In the genomic region with DNA sequence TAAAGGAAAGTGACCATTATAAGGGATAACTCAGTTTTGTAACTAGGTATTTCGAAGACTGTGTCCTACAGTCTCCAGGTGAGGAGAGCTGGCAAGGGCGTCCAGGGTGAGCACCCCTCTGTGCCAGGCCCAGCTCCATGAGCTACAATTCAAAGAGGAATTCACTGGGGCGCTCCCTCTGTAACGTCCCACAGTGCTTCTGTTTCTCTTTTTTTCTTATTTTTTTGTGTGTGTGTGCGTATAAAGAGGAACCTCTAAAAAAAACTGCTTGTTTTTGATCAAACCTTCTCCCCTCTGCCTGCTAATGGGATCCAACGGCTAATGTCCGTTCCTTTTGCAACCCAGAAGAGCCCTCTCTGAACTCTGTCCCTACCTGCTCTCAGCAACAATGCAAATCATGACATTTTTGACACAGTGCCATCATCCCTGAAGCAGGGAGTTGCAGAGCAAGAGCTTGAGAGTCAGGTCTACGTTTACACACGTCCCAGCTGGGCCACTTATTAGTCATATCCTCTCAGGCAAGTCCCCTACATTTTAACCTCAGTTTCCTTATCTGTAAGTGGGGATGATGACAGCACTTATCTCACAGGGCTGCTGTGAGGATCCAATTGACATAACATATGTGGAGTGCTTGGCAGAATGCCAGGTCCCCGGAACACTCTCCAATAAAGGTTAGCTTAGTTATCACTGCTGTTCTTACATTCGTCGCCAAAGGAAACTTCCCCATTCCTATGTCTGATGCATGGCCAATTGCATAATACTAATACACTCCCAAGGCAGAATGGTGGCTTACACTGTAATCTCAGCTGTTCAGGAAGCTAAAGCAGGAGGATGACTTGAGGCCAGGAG, we compare ENCODE assay signal across 9 cellular contexts. TPM values are rescaled to one million over a fixed set of nuclear protein-coding genes. Genes with fewer than 3 reads are reported as not detected.
DNase-seq lines count a peak whose midpoint lies in the region; ATAC-seq and TF ChIP-seq lines count a peak whose summit lies in the region.
"Had no signal": no experiment of that assay in that cellular context is flagged by ENCODE, and none has a peak within 500 bp of the region (broad histone marks: within the 10 kb centered on the region; RNA-seq: fewer than 3 reads in every experiment).

No MANE protein-coding gene starts in this region.

- in situ Hi-C loops in T47D (cut with HindIII; ENCODE audit: low pct_unique_long_range_greater_than_20kb, low sequenced_read_pairs): no loop called here

- WGBS in aorta, 2 donors: 44 to 46% methylated on average over 12 of the region's 12 CpGs

- no peak for TF ChIP-seq POLR2A in Peyer's patch (IDR thresholded peaks at IDR 0.05)

- ATAC-seq in GM18499 (IDR thresholded peaks at IDR 0.05; ENCODE audit: insufficient read depth, unreplicated experiment) (peak; percentile 80), aorta (ENCODE audit: low FRiP score) (peak; percentile 68)

- H3K27ac ChIP-seq in ACC112 (ENCODE audit: low read depth, low read length) (peak overlapping the region; percentile 64), Peyer's patch (peak overlapping the region in 2 of 4 donors; percentile 20 to 61), aorta (ENCODE audit: low read depth in 1 of 2, low read length in 2 of 2) (no peak overlapping the region)

- no peak overlapping the region for H3K4me3 ChIP-seq in ACC112 (ENCODE audit: low read depth, low read length)
- no peak overlapping the region for H3K4me3 ChIP-seq in Peyer's patch
- H3K4me3 ChIP-seq in aorta (ENCODE audit: low read length in 2 of 2): no peak overlapping the region
- H3K4me3 ChIP-seq: dorsolateral prefrontal cortex had no signal

- H3K79me2 ChIP-seq in ACC112 (ENCODE audit: control insufficient read depth, insufficient read depth, low read length, unreplicated experiment): no peaks in the 10 kb centered on the region

- no peak overlapping the region for H2AFZ ChIP-seq in ACC112 (ENCODE audit: low read length, unreplicated experiment)

- H3K4me1 ChIP-seq in ACC112 (ENCODE audit: control insufficient read depth, insufficient read depth, low read length, unreplicated experiment) (peaks cover 19% of the 10 kb centered on the region), Peyer's patch (peaks cover 0 to 7% (median 0%) of the 10 kb centered on the region in 4 donors), aorta (ENCODE audit: control insufficient read depth in 1 of 2, insufficient read depth in 2 of 2, low read length in 2 of 2) (no peaks in the 10 kb centered on the region)

- no peaks in the 10 kb centered on the region for H3K27me3 ChIP-seq in ACC112 (ENCODE audit: insufficient read depth, low read length)
- H3K27me3 ChIP-seq in Peyer's patch: no peaks in the 10 kb centered on the region
- H3K27me3 ChIP-seq in aorta (ENCODE audit: control insufficient read depth in 1 of 2, insufficient read depth in 2 of 2, low read length in 1 of 2): no peaks in the 10 kb centered on the region
- H3K27me3 ChIP-seq: dorsolateral prefrontal cortex had no signal

- H3K9me3 ChIP-seq in Peyer's patch: no peaks in the 10 kb centered on the region
- H3K9me3 ChIP-seq in aorta (ENCODE audit: control insufficient read depth, low read length): no peaks in the 10 kb centered on the region

- intact Hi-C loops in aorta (cut with DNase I): no loop called here

- H3K36me3 ChIP-seq in ACC112 (ENCODE audit: insufficient read depth, low read length) (peaks cover 5% of the 10 kb centered on the region; the same call in 1 of the 2 replicates), Peyer's patch (peaks cover 0 to 82% (median 0%) of the 10 kb centered on the region in 3 donors), aorta (ENCODE audit: control insufficient read depth in 1 of 2, insufficient read depth in 2 of 2, low read length in 1 of 2) (peaks cover 0 to 8% of the 10 kb centered on the region in 2 donors)

- DNase-seq in HS-27A (ENCODE audit: low read depth): peak; percentile 70
- DNase-seq in Peyer's patch: peak; percentile 44 to 93 (median 72)
- DNase-seq in T47D (ENCODE audit: low read depth in 1 of 2, low spot score in 1 of 2): peak; percentile 38 to 95
- peak; percentile 64 to 90 for DNase-seq in lung microvascular endothelial cell (ENCODE audit: low read depth in 2 of 2)
- peak; percentile 86 to 87 for DNase-seq in aorta
- no peak for DNase-seq in cerebellar cortex (ENCODE audit: low spot score)

- TF ChIP-seq CTCF in Peyer's patch (IDR thresholded peaks at IDR 0.05): peak in 1 of 6 experiments; percentile 16

RNA-seq across cellular contexts. Expression of a gene that starts 16.9 kb away (rescaled TPM):
- 10 to 100 TPM; 47.5 to 91.6 (median 78.4) TPM for total RNA-seq in Peyer's patch
- 18.1 and 23.0 TPM in 2 replicates for total RNA-seq in lung microvascular endothelial cell
- total RNA-seq in aorta: 10 to 100 TPM; 36.9 to 58.0 TPM
- polyA plus RNA-seq in aorta: 10 to 100 TPM; 21.2 to 42.3 TPM

RNA-seq across cellular contexts. Expression of a gene that starts 54.0 kb away (rescaled TPM):
- 100 to 1,000 TPM in 2 of 4 donors, 10 to 100 TPM in 2; 60.9 to 144 (median 88.2) TPM for total RNA-seq in Peyer's patch
- total RNA-seq in lung microvascular endothelial cell: 74.5 and 85.9 TPM in 2 replicates
- total RNA-seq in aorta: 10 to 100 TPM; 41.4 to 42.4 TPM
- polyA plus RNA-seq in aorta: 100 to 1,000 TPM in 1 of 2 donors, 10 to 100 TPM in 1; 88.4 to 189 TPM

RNA-seq across cellular contexts. Expression of a gene that starts 54.4 kb away (rescaled TPM):
- total RNA-seq in Peyer's patch: 10 to 100 TPM; 16.2 to 22.5 (median 17.9) TPM
- 12.4 and 14.1 TPM in 2 replicates for total RNA-seq in lung microvascular endothelial cell
- total RNA-seq in aorta: 10 to 100 TPM; 11.3 to 18.4 TPM
- polyA plus RNA-seq in aorta: 10 to 100 TPM; 20.0 to 29.0 TPM
